ENCODE assay signal across 1 cellular context in genomic region chr11:35066783-35067476, GRCh38.
TF ChIP-seq lines count a peak whose summit lies in the region.

No MANE protein-coding gene starts in this region.

TF ChIP-seq in GM12878, 131 proteins besides CTCF, POLR2A, EP300 and RAD21 (continued from another document and continues in another):
- TF ChIP-seq PRDM15 (CRISPR knock-in tag; IDR thresholded peaks at IDR 0.05) (no peak), EGR1 (IDR thresholded peaks at IDR 0.05; ENCODE audit: borderline replicate concordance in 1 of 2, low read depth in 2 of 2, low read length in 2 of 2) (0 out of 3 replicates have a peak, but pooled peaks of 1 of the 2 experiments have one; percentile 22), SIX5 (IDR thresholded peaks at IDR 0.05; ENCODE audit: low read depth, low read length, severe bottlenecking) (no peak), SMAD1 (IDR thresholded peaks at IDR 0.05; ENCODE audit: low read depth, partially characterized antibody) (no peak), NFYA (IDR thresholded peaks at IDR 0.05; ENCODE audit: borderline replicate concordance, low read depth, low read length) (no peak), BCL3 (IDR thresholded peaks at IDR 0.05; ENCODE audit: borderline replicate concordance, insufficient read depth, low read depth, low read length, poor library complexity, severe bottlenecking) (no peak), IKZF2 (IDR thresholded peaks at IDR 0.05) (peak; percentile 85 to 86), FOXM1 (IDR thresholded peaks at IDR 0.05; ENCODE audit: low read depth, low read length) (peak; percentile 59), FOXK2 (IDR thresholded peaks at IDR 0.05) (no peak), ZNF217 (IDR thresholded peaks at IDR 0.05) (peak; percentile 64; the same call in 1 of the 2 replicates), MYC (IDR thresholded peaks at IDR 0.05; ENCODE audit: insufficient read depth, insufficient read length, insufficient replicate concordance, low read length, severe bottlenecking) (no peak), IRF4 (IDR thresholded peaks at IDR 0.05; ENCODE audit: low read depth, low read length) (0 out of 2 replicates have a peak, but pooled peaks have one; percentile 26), FOS (IDR thresholded peaks at IDR 0.05; ENCODE audit: borderline replicate concordance, extremely low read depth, insufficient read length) (no peak), MTA3 (IDR thresholded peaks at IDR 0.05; ENCODE audit: borderline replicate concordance, low read length) (no peak; the same call in 1 of the 2 replicates), RCOR1 (conservative IDR thresholded peaks at IDR 0.05; ENCODE audit: low read depth, low read length) (no peak), RUNX3 (IDR thresholded peaks at IDR 0.05; ENCODE audit: low read length) (peak; percentile 99), CEBPB (IDR thresholded peaks at IDR 0.05; ENCODE audit: borderline replicate concordance in 1 of 2, low read depth in 2 of 2, low read length in 2 of 2) (peak in 1 of 2 experiments; percentile 61; a peak in 1 of 4 replicates), NBN (IDR thresholded peaks at IDR 0.05) (peak; percentile 61), SUPT20H (IDR thresholded peaks at IDR 0.05; ENCODE audit: borderline replicate concordance, control insufficient read depth, low read depth, low read length) (no peak), CHD1 (IDR thresholded peaks at IDR 0.05; ENCODE audit: low read depth, low read length) (no peak), BRCA1 (IDR thresholded peaks at IDR 0.05; ENCODE audit: low read depth, low read length) (no peak), PML (IDR thresholded peaks at IDR 0.05; ENCODE audit: low read length) (no peak), RELB (IDR thresholded peaks at IDR 0.05; ENCODE audit: low read depth) (peak; percentile 68; the same call in 1 of the 2 replicates), SMARCA5 (IDR thresholded peaks at IDR 0.05) (peak; percentile 50; the same call in 1 of the 2 replicates), NR2C2 (IDR thresholded peaks at IDR 0.05; ENCODE audit: borderline replicate concordance, control insufficient read depth, insufficient read length, low read depth) (no peak), POLR2AphosphoS2 (IDR thresholded peaks at IDR 0.05; ENCODE audit: low read depth, low read length) (no peak), ATF3 (IDR thresholded peaks at IDR 0.05; ENCODE audit: borderline replicate concordance, extremely low read depth, low read depth, low read length) (no peak), BCLAF1 (IDR thresholded peaks at IDR 0.05) (no peak), TCF3 (IDR thresholded peaks at IDR 0.05; ENCODE audit: borderline replicate concordance, insufficient read depth, low read depth, low read length) (no peak), HCFC1 (IDR thresholded peaks at IDR 0.05; ENCODE audit: low read length) (no peak), PAX5 (IDR thresholded peaks at IDR 0.05; ENCODE audit: borderline replicate concordance, low read depth, low read length) (0 out of 2 replicates have a peak, but pooled peaks have one; percentile 33), BCL11A (IDR thresholded peaks at IDR 0.05; ENCODE audit: low read depth, low read length) (peak; percentile 91), CREB1 (IDR thresholded peaks at IDR 0.05; ENCODE audit: low read depth) (no peak), ESRRA (IDR thresholded peaks at IDR 0.05; ENCODE audit: low read length) (no peak), SKIL (IDR thresholded peaks at IDR 0.05; ENCODE audit: low read depth, poor library complexity, severe bottlenecking) (peak; percentile 75), ZNF384 (IDR thresholded peaks at IDR 0.05; ENCODE audit: borderline replicate concordance, low read depth, low read length) (no peak), RAD51 (IDR thresholded peaks at IDR 0.05) (peak; percentile 71), DPF2 (IDR thresholded peaks at IDR 0.05) (peak; percentile 86; the same call in 1 of the 2 replicates), WRNIP1 (IDR thresholded peaks at IDR 0.05; ENCODE audit: borderline replicate concordance, low read depth, low read length) (no peak), CBFB (IDR thresholded peaks at IDR 0.05; ENCODE audit: low read depth) (peak; percentile 78), NR2F1 (conservative IDR thresholded peaks at IDR 0.05) (peak; percentile 85), ETV6 (conservative IDR thresholded peaks at IDR 0.05 in 1 of 2, IDR thresholded peaks at IDR 0.05 in 1 of 2; ENCODE audit: borderline replicate concordance in 1 of 2, low read depth in 1 of 2) (peak in 1 of 2 experiments; percentile 55; a peak in 1 of 4 replicates), NKRF (conservative IDR thresholded peaks at IDR 0.05) (no peak), JUND (IDR thresholded peaks at IDR 0.05; ENCODE audit: low read depth, low read length) (no peak), MAX (IDR thresholded peaks at IDR 0.05; ENCODE audit: low read depth, low read length) (no peak), POU2F2 (IDR thresholded peaks at IDR 0.05; ENCODE audit: borderline replicate concordance, low read depth, low read length) (peak; percentile 79; the same call in 2 of the 3 replicates), ZNF24 (IDR thresholded peaks at IDR 0.05) (0 out of 2 replicates have a peak, but pooled peaks have one; percentile 4), GABPA (IDR thresholded peaks at IDR 0.05; ENCODE audit: low read depth) (0 out of 2 replicates have a peak, but pooled peaks have one; percentile 35), CBX5 (IDR thresholded peaks at IDR 0.05; ENCODE audit: low read depth) (0 out of 2 replicates have a peak, but pooled peaks have one; percentile 9), BHLHE40 (IDR thresholded peaks at IDR 0.05; ENCODE audit: borderline replicate concordance in 1 of 2, low read depth in 2 of 2, low read length in 1 of 2) (peak; percentile 98 to 99), RBBP5 (conservative IDR thresholded peaks at IDR 0.05) (no peak), MLLT1 (IDR thresholded peaks at IDR 0.05) (peak; percentile 62; the same call in 1 of the 2 replicates), IKZF1 (conservative IDR thresholded peaks at IDR 0.05) (peak; percentile 86)
